Comparison of ENCODE assay signal across 37 cellular contexts in genomic region chr9:21660976-21661375, GRCh38.
"Had no signal": no experiment of that assay in that cellular context is flagged by ENCODE, and none has a peak within 500 bp of the region (broad histone marks: within the 10 kb centered on the region; RNA-seq: fewer than 3 reads in every experiment).

No MANE protein-coding gene starts in this region.

- H3K27ac ChIP-seq: adrenal gland, RWPE1, VCaP had no signal

- H3K27me3 ChIP-seq: adrenal gland, MG63 had no signal

- DNase-seq: activated B cell treated with CpG ODN at 0.5 μM for 24 hours; activated CD4-positive, alpha-beta memory T cell treated with anti-CD3 and anti-CD28 coated beads, Interleukin-2, amount 10 ng/mL, durations not matched to agents 7 days and 5 days; activated CD4-positive, alpha-beta T cell treated with anti-CD3 and anti-CD28 coated beads for 1 hour; activated CD4-positive, alpha-beta T cell treated with anti-CD3 and anti-CD28 coated beads for 48 hours; activated CD8-positive, alpha-beta memory T cell treated with anti-CD3 and anti-CD28 coated beads for 24 hours; activated CD8-positive, alpha-beta memory T cell treated with anti-CD3 and anti-CD28 coated beads, Interleukin-2, amount 10 ng/mL, durations not matched to agents 7 days and 5 days; activated CD8-positive, alpha-beta memory T cell treated with anti-CD3 and anti-CD28 coated beads, Interleukin-2, amount 50 U/mL, for 48 hours; activated effector memory CD4-positive, alpha-beta T cell treated with anti-CD3 and anti-CD28 coated beads, Interleukin-2, amount 50 U/mL, for 16 hours; activated naive CD4-positive, alpha-beta T cell treated with Interleukin-2 at 50 U/mL for 16 hours; activated naive CD8-positive, alpha-beta T cell treated with anti-CD3 and anti-CD28 coated beads, Interleukin-2, amount 10 ng/mL, durations not matched to agents 7 days and 5 days; activated T-cell treated with anti-CD3 and anti-CD28 coated beads, Interleukin-2, amount 50 U/mL, for 48 hours; adrenal gland; caudate nucleus; cerebellar nuclear complex; Kasumi-1; NCI-H1048; NCI-H1436; NCI-H1694; NCI-H1930; NCI-H2081 treated with DMSO at 0.1 percent for 48 hours; NCI-H510A; NCI-H526; NCI-H748 treated with DMSO at 0.1 percent for 48 hours; NK-92 treated with Interleukin-12 subunit alpha and Interleukin-12 subunit beta, amount 100 ng/mL, for 24 hours; PC-3; SIG-M5; SW 1271; T-helper 1 cell; T-helper 2 cell; T-helper 9 cell had no signal

- H3K4me3 Mint-ChIP-seq: activated B cell treated with CpG ODN at 0.5 μM for 24 hours; activated CD4-positive, alpha-beta memory T cell treated with anti-CD3 and anti-CD28 coated beads, Interleukin-2, amount 10 ng/mL, durations not matched to agents 7 days and 5 days; activated CD8-positive, alpha-beta memory T cell treated with anti-CD3 and anti-CD28 coated beads, Interleukin-2, amount 10 ng/mL, durations not matched to agents 7 days and 5 days; activated naive CD4-positive, alpha-beta T cell treated with anti-CD3 and anti-CD28 coated beads, Interleukin-2, amount 50 U/mL, for 24 hours; activated naive CD8-positive, alpha-beta T cell treated with anti-CD3 and anti-CD28 coated beads, Interleukin-2, amount 10 ng/mL, durations not matched to agents 7 days and 5 days; brain had no signal

- H3K27me3 Mint-ChIP-seq: activated naive CD4-positive, alpha-beta T cell treated with anti-CD3 and anti-CD28 coated beads, Interleukin-2, amount 50 U/mL, for 24 hours had no signal

- H3K9me3 Mint-ChIP-seq: activated B cell treated with CpG ODN at 0.5 μM for 24 hours; activated CD4-positive, alpha-beta memory T cell treated with anti-CD3 and anti-CD28 coated beads, Interleukin-2, amount 10 ng/mL, durations not matched to agents 7 days and 5 days; activated naive CD4-positive, alpha-beta T cell treated with anti-CD3 and anti-CD28 coated beads, Interleukin-2, amount 50 U/mL, for 24 hours; brain had no signal

- H3K4me1 Mint-ChIP-seq: activated B cell treated with CpG ODN at 0.5 μM for 24 hours; activated CD4-positive, alpha-beta memory T cell treated with anti-CD3 and anti-CD28 coated beads, Interleukin-2, amount 10 ng/mL, durations not matched to agents 7 days and 5 days; activated CD8-positive, alpha-beta memory T cell treated with anti-CD3 and anti-CD28 coated beads, Interleukin-2, amount 10 ng/mL, durations not matched to agents 7 days and 5 days; activated naive CD8-positive, alpha-beta T cell treated with anti-CD3 and anti-CD28 coated beads, Interleukin-2, amount 10 ng/mL, durations not matched to agents 7 days and 5 days; brain had no signal

- H3K36me3 Mint-ChIP-seq: activated CD8-positive, alpha-beta memory T cell treated with anti-CD3 and anti-CD28 coated beads, Interleukin-2, amount 10 ng/mL, durations not matched to agents 7 days and 5 days; activated naive CD4-positive, alpha-beta T cell treated with anti-CD3 and anti-CD28 coated beads, Interleukin-2, amount 50 U/mL, for 24 hours; activated naive CD8-positive, alpha-beta T cell treated with anti-CD3 and anti-CD28 coated beads, Interleukin-2, amount 10 ng/mL, durations not matched to agents 7 days and 5 days; brain had no signal

- H3K27ac Mint-ChIP-seq: activated B cell treated with CpG ODN at 0.5 μM for 24 hours; activated CD4-positive, alpha-beta memory T cell treated with anti-CD3 and anti-CD28 coated beads, Interleukin-2, amount 10 ng/mL, durations not matched to agents 7 days and 5 days; activated CD8-positive, alpha-beta memory T cell treated with anti-CD3 and anti-CD28 coated beads, Interleukin-2, amount 10 ng/mL, durations not matched to agents 7 days and 5 days; activated naive CD4-positive, alpha-beta T cell treated with anti-CD3 and anti-CD28 coated beads, Interleukin-2, amount 50 U/mL, for 24 hours; activated naive CD8-positive, alpha-beta T cell treated with anti-CD3 and anti-CD28 coated beads, Interleukin-2, amount 10 ng/mL, durations not matched to agents 7 days and 5 days; brain had no signal

- H3K4me1 ChIP-seq: adrenal gland had no signal

- FAIRE-seq: bronchial epithelial cell, RCC 7860 had no signal

- H3K4me3 ChIP-seq: adrenal gland, MG63 had no signal

- H3K9me3 ChIP-seq: adrenal gland had no signal

- H3K36me3 ChIP-seq: adrenal gland had no signal
